24 cellular contexts compared by ENCODE assay signal in the genomic region with DNA sequence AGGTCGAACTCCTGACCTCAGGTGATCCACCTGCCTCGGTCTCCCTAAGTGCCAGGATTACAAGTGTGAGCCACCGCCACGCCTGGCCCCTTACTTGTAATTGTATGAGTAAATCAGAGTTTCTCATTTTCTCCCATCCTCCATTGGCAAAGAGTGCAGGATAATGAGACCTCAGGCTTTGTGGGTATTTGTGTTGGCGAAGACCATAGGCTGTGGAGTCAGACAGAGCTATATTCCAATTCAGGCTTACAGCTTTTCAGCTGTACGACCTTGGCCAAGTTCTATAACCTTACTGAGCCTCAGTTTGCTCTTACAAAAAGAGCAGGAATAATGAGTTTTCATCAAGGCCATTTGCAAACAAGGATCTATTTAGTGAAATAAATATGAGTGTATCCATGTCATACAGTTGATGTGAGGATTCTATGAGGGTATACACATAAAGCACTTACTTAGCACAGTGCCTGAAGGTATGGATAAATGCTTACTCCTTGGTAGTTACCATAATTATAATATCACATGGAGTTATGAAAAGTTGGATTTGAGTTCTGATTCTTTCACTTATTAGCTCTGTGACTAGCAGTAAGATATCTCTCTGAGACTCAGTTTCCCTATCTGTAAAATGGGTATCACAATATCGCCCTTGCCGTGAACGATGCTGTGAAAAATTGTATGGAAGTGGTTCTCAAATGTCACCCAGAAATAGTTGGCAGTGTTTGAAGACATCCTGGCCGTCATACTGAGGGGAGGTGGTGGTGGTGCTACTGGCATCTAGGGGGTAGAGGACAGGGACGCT.
"Had no signal": no experiment of that assay in that cellular context is flagged by ENCODE, and none has a peak within 500 bp of the region (broad histone marks: within the 10 kb centered on the region; RNA-seq: fewer than 3 reads in every experiment).

No MANE protein-coding gene starts in this region.

- FAIRE-seq: TTC549 had no signal

- H3K4me3 ChIP-seq: SJSA1 had no signal

- H3K27me3 ChIP-seq: brain microvascular endothelial cell, SJSA1 had no signal

- DNase-seq: activated CD4-positive, alpha-beta T cell treated with anti-CD3 and anti-CD28 coated beads, Interleukin-2, amount 10 ng/mL, durations not matched to agents 24 days and 14 days; activated CD4-positive, alpha-beta T cell treated with anti-CD3 and anti-CD28 coated beads, Interleukin-2, amount 50 U/mL, for 4 hours; activated CD8-positive, alpha-beta T cell treated with anti-CD3 and anti-CD28 coated beads for 36 hours; activated naive CD4-positive, alpha-beta T cell treated with anti-CD3 and anti-CD28 coated beads, Interleukin-2, amount 10 ng/mL, durations not matched to agents 7 days and 5 days; activated naive CD8-positive, alpha-beta T cell treated with anti-CD3 and anti-CD28 coated beads, Interleukin-2, amount 50 U/mL, for 24 hours; activated T-cell treated with anti-CD3 and anti-CD28 coated beads, Interleukin-2, amount 50 U/mL, for 24 hours; anterior cingulate cortex; brain microvascular endothelial cell; central memory CD4-positive, alpha-beta T cell; Kasumi-1; KG1; MM.1S; MV-4-11; NCI-H1092; NCI-H1436 treated with DMSO at 0.1 percent for 48 hours; NCI-H1694 treated with DMSO at 0.1 percent for 48 hours; NCI-H2029; NCI-H345; NCI-H524 treated with DMSO at 0.1 percent for 48 hours; SHP77 treated with DMSO at 0.1 percent for 48 hours; SK-N-SH had no signal

- H3K9me3 ChIP-seq: SJSA1, SK-N-SH had no signal

- H3K36me3 ChIP-seq: brain microvascular endothelial cell, SJSA1 had no signal

- H3K4me2 ChIP-seq: SK-N-SH had no signal

- H3K4me1 ChIP-seq: SJSA1 had no signal

- H3K27ac ChIP-seq: brain microvascular endothelial cell, SJSA1 had no signal

- ATAC-seq: activated CD8-positive, alpha-beta T cell treated with anti-CD3 and anti-CD28 coated beads for 36 hours; activated naive CD8-positive, alpha-beta T cell treated with anti-CD3 and anti-CD28 coated beads, Interleukin-2, amount 50 U/mL, for 24 hours; Panc1 had no signal
